ENCODE assay signal across 1 cellular context in the genomic region with DNA sequence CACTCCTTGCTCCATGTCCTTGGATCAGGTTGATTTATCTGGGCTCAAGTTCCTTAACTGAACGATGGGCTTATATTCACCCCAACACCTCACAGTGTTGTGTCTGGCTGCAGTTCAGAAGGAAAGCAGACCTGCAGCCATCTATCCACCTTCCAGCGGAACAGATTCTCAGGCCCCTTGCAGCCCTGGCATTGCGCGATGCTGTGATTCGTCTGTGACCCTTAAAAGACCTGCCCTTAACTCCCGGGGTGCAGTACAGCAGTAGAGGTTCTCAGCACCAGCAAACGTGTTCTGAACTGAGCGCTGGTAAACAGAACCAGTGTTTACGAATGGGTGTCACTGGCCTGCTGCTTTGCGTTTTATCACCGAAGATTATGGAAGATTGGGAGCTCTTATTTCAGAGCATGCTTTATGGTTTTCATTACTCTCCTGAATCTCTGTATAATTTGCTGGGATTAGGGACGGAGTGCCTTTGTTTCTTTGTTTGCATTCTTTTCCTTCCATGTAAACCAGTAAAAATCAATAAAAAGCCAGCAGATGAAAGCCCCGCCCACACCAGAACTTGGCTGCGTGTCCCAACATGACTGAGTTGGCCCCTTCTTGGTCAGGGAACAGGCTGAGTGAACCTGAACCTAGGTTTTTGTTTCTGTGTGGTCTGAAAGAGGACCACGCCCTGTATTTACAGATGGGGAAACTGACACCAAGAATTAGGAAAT.
TF ChIP-seq lines count a peak whose summit lies in the region.

No MANE protein-coding gene starts in this region.

TF ChIP-seq in HEK293, 187 proteins besides CTCF, POLR2A, EP300 and RAD21 (continued from another document and continues in another):
- TF ChIP-seq, protein P1, sequence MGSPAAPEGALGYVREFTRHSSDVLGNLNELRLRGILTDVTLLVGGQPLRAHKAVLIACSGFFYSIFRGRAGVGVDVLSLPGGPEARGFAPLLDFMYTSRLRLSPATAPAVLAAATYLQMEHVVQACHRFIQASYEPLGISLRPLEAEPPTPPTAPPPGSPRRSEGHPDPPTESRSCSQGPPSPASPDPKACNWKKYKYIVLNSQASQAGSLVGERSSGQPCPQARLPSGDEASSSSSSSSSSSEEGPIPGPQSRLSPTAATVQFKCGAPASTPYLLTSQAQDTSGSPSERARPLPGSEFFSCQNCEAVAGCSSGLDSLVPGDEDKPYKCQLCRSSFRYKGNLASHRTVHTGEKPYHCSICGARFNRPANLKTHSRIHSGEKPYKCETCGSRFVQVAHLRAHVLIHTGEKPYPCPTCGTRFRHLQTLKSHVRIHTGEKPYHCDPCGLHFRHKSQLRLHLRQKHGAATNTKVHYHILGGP (tag by site-specific recombination; IDR thresholded peaks at IDR 0.05): peak; percentile 100
- TF ChIP-seq KLF9 (tag by site-specific recombination; IDR thresholded peaks at IDR 0.05; ENCODE audit: low read depth): peak; percentile 80
- TF ChIP-seq ZNF335 (tag by site-specific recombination; conservative IDR thresholded peaks at IDR 0.05): no peak
- TF ChIP-seq BCL11A (tag by site-specific recombination; IDR thresholded peaks at IDR 0.05; ENCODE audit: low read depth): peak; percentile 70; the same call in 1 of the 2 replicates
- TF ChIP-seq, protein P2, sequence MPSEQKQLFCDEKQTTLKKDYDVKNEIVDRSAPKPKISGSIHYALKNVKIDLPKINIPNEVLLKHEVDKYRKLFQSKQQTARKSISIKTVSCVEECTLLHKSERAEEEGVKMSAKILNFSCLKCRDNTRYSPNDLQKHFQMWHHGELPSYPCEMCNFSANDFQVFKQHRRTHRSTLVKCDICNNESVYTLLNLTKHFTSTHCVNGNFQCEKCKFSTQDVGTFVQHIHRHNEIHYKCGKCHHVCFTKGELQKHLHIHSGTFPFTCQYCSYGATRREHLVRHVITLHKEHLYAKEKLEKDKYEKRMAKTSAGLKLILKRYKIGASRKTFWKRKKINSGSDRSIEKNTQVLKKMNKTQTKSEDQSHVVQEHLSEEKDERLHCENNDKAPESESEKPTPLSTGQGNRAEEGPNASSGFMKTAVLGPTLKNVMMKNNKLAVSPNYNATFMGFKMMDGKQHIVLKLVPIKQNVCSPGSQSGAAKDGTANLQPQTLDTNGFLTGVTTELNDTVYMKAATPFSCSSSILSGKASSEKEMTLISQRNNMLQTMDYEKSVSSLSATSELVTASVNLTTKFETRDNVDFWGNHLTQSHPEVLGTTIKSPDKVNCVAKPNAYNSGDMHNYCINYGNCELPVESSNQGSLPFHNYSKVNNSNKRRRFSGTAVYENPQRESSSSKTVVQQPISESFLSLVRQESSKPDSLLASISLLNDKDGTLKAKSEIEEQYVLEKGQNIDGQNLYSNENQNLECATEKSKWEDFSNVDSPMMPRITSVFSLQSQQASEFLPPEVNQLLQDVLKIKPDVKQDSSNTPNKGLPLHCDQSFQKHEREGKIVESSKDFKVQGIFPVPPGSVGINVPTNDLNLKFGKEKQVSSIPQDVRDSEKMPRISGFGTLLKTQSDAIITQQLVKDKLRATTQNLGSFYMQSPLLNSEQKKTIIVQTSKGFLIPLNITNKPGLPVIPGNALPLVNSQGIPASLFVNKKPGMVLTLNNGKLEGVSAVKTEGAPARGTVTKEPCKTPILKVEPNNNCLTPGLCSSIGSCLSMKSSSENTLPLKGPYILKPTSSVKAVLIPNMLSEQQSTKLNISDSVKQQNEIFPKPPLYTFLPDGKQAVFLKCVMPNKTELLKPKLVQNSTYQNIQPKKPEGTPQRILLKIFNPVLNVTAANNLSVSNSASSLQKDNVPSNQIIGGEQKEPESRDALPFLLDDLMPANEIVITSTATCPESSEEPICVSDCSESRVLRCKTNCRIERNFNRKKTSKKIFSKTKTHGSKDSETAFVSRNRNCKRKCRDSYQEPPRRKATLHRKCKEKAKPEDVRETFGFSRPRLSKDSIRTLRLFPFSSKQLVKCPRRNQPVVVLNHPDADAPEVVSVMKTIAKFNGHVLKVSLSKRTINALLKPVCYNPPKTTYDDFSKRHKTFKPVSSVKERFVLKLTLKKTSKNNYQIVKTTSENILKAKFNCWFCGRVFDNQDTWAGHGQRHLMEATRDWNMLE (tag by site-specific recombination; conservative IDR thresholded peaks at IDR 0.05; ENCODE audit: low read depth): 0 out of 2 replicates have a peak, but pooled peaks have one; percentile 18
- TF ChIP-seq, protein P3, sequence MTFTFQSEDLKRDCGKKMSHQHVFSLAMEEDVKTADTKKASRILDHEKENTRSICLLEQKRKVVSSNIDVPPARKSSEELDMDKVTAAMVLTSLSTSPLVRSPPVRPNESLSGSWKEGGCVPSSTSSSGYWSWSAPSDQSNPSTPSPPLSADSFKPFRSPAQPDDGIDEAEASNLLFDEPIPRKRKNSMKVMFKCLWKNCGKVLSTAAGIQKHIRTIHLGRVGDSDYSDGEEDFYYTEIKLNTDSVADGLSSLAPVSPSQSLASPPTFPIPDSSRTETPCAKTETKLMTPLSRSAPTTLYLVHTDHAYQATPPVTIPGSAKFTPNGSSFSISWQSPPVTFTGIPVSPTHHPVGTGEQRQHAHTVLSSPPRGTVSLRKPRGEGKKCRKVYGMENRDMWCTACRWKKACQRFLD (tag by site-specific recombination; IDR thresholded peaks at IDR 0.05): no peak
- TF ChIP-seq, protein P4, sequence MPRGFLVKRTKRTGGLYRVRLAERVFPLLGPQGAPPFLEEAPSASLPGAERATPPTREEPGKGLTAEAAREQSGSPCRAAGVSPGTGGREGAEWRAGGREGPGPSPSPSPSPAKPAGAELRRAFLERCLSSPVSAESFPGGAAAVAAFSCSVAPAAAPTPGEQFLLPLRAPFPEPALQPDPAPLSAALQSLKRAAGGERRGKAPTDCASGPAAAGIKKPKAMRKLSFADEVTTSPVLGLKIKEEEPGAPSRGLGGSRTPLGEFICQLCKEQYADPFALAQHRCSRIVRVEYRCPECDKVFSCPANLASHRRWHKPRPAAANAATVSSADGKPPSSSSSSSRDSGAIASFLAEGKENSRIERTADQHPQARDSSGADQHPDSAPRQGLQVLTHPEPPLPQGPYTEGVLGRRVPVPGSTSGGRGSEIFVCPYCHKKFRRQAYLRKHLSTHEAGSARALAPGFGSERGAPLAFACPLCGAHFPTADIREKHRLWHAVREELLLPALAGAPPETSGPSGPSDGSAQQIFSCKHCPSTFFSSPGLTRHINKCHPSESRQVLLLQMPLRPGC (tag by site-specific recombination; IDR thresholded peaks at IDR 0.05): peak; percentile 76
- peak; percentile 84 for TF ChIP-seq ZFHX2 (tag by site-specific recombination; conservative IDR thresholded peaks at IDR 0.05)
- TF ChIP-seq, protein P5, sequence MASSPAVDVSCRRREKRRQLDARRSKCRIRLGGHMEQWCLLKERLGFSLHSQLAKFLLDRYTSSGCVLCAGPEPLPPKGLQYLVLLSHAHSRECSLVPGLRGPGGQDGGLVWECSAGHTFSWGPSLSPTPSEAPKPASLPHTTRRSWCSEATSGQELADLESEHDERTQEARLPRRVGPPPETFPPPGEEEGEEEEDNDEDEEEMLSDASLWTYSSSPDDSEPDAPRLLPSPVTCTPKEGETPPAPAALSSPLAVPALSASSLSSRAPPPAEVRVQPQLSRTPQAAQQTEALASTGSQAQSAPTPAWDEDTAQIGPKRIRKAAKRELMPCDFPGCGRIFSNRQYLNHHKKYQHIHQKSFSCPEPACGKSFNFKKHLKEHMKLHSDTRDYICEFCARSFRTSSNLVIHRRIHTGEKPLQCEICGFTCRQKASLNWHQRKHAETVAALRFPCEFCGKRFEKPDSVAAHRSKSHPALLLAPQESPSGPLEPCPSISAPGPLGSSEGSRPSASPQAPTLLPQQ (tag by site-specific recombination; IDR thresholded peaks at IDR 0.05): no peak
- peak; percentile 61; the same call in 1 of the 2 replicates for TF ChIP-seq GLIS1 (tag by site-specific recombination; IDR thresholded peaks at IDR 0.05)
- TF ChIP-seq TCF7L2 (IDR thresholded peaks at IDR 0.05; ENCODE audit: borderline replicate concordance, low read depth, low read length): peak; percentile 56; the same call in 1 of the 2 replicates
- TF ChIP-seq, protein P6, sequence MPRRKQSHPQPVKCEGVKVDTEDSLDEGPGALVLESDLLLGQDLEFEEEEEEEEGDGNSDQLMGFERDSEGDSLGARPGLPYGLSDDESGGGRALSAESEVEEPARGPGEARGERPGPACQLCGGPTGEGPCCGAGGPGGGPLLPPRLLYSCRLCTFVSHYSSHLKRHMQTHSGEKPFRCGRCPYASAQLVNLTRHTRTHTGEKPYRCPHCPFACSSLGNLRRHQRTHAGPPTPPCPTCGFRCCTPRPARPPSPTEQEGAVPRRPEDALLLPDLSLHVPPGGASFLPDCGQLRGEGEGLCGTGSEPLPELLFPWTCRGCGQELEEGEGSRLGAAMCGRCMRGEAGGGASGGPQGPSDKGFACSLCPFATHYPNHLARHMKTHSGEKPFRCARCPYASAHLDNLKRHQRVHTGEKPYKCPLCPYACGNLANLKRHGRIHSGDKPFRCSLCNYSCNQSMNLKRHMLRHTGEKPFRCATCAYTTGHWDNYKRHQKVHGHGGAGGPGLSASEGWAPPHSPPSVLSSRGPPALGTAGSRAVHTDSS (tag by site-specific recombination; IDR thresholded peaks at IDR 0.05): no peak
- TF ChIP-seq ZBTB8A (tag by site-specific recombination; IDR thresholded peaks at IDR 0.05): peak; percentile 58; the same call in 1 of the 2 replicates
- TF ChIP-seq SCRT1 (tag by site-specific recombination; IDR thresholded peaks at IDR 0.05; ENCODE audit: borderline replicate concordance): 0 out of 2 replicates have a peak, but pooled peaks have one; percentile 21
- no peak for TF ChIP-seq OVOL3 (tag by site-specific recombination; IDR thresholded peaks at IDR 0.05)
- peak; percentile 73 for TF ChIP-seq ZNF24 (tag by site-specific recombination; IDR thresholded peaks at IDR 0.05)
- TF ChIP-seq FEZF1 (tag by site-specific recombination; IDR thresholded peaks at IDR 0.05): peak; percentile 96
- TF ChIP-seq KLF10 (tag by site-specific recombination; IDR thresholded peaks at IDR 0.05): peak; percentile 79
- TF ChIP-seq SP7 (tag by site-specific recombination; IDR thresholded peaks at IDR 0.05): peak; percentile 98
- TF ChIP-seq ZNF350 (tag by site-specific recombination; IDR thresholded peaks at IDR 0.05): no peak
- peak; percentile 25; the same call in 1 of the 2 replicates for TF ChIP-seq ZNF394 (tag by site-specific recombination; IDR thresholded peaks at IDR 0.05; ENCODE audit: borderline replicate concordance)
- TF ChIP-seq, protein P7, sequence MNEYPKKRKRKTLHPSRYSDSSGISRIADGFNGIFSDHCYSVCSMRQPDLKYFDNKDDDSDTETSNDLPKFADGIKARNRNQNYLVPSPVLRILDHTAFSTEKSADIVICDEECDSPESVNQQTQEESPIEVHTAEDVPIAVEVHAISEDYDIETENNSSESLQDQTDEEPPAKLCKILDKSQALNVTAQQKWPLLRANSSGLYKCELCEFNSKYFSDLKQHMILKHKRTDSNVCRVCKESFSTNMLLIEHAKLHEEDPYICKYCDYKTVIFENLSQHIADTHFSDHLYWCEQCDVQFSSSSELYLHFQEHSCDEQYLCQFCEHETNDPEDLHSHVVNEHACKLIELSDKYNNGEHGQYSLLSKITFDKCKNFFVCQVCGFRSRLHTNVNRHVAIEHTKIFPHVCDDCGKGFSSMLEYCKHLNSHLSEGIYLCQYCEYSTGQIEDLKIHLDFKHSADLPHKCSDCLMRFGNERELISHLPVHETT (tag by site-specific recombination; IDR thresholded peaks at IDR 0.05): no peak
- TF ChIP-seq, protein P8, sequence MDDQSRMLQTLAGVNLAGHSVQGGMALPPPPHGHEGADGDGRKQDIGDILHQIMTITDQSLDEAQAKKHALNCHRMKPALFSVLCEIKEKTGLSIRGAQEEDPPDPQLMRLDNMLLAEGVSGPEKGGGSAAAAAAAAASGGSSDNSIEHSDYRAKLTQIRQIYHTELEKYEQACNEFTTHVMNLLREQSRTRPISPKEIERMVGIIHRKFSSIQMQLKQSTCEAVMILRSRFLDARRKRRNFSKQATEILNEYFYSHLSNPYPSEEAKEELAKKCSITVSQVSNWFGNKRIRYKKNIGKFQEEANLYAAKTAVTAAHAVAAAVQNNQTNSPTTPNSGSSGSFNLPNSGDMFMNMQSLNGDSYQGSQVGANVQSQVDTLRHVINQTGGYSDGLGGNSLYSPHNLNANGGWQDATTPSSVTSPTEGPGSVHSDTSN (CRISPR knock-in tag; IDR thresholded peaks at IDR 0.05): no peak
- 0 out of 2 replicates have a peak, but pooled peaks have one; percentile 55 for TF ChIP-seq ZSCAN30 (tag by site-specific recombination; IDR thresholded peaks at IDR 0.05)
- TF ChIP-seq, protein P9, sequence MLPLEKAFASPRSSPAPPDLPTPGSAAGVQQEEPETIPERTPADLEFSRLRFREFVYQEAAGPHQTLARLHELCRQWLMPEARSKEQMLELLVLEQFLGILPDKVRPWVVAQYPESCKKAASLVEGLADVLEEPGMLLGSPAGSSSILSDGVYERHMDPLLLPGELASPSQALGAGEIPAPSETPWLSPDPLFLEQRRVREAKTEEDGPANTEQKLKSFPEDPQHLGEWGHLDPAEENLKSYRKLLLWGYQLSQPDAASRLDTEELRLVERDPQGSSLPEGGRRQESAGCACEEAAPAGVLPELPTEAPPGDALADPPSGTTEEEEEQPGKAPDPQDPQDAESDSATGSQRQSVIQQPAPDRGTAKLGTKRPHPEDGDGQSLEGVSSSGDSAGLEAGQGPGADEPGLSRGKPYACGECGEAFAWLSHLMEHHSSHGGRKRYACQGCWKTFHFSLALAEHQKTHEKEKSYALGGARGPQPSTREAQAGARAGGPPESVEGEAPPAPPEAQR (tag by site-specific recombination; IDR thresholded peaks at IDR 0.05): no peak
- TF ChIP-seq, protein P10, sequence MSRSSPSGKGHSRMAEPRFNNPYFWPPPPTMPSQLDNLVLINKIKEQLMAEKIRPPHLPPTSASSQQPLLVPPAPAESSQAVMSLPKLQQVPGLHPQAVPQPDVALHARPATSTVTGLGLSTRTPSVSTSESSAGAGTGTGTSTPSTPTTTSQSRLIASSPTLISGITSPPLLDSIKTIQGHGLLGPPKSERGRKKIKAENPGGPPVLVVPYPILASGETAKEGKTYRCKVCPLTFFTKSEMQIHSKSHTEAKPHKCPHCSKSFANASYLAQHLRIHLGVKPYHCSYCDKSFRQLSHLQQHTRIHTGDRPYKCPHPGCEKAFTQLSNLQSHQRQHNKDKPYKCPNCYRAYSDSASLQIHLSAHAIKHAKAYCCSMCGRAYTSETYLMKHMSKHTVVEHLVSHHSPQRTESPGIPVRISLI (tag by site-specific recombination; IDR thresholded peaks at IDR 0.05): no peak
- TF ChIP-seq ZNF561 (tag by site-specific recombination; IDR thresholded peaks at IDR 0.05; ENCODE audit: borderline replicate concordance): peak; percentile 46; the same call in 1 of the 2 replicates
- TF ChIP-seq ZFP69B (tag by site-specific recombination; IDR thresholded peaks at IDR 0.05): peak; percentile 38; the same call in 1 of the 2 replicates
- TF ChIP-seq ZNF548 (tag by site-specific recombination; IDR thresholded peaks at IDR 0.05): no peak
- peak; percentile 55; the same call in 1 of the 2 replicates for TF ChIP-seq ZNF324 (tag by site-specific recombination; IDR thresholded peaks at IDR 0.05)
- TF ChIP-seq, protein P11, sequence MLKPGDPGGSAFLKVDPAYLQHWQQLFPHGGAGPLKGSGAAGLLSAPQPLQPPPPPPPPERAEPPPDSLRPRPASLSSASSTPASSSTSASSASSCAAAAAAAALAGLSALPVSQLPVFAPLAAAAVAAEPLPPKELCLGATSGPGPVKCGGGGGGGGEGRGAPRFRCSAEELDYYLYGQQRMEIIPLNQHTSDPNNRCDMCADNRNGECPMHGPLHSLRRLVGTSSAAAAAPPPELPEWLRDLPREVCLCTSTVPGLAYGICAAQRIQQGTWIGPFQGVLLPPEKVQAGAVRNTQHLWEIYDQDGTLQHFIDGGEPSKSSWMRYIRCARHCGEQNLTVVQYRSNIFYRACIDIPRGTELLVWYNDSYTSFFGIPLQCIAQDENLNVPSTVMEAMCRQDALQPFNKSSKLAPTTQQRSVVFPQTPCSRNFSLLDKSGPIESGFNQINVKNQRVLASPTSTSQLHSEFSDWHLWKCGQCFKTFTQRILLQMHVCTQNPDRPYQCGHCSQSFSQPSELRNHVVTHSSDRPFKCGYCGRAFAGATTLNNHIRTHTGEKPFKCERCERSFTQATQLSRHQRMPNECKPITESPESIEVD (tag by site-specific recombination; IDR thresholded peaks at IDR 0.05): peak; percentile 94
- peak; percentile 17; the same call in 1 of the 2 replicates for TF ChIP-seq ZNF341 (tag by site-specific recombination; IDR thresholded peaks at IDR 0.05; ENCODE audit: low read depth)
